Comparison of ENCODE assay signal across 10 cellular contexts in genomic region chr11:119357069-119357468, GRCh38. TPM values are rescaled to one million over a fixed set of nuclear protein-coding genes. Genes with fewer than 3 reads are reported as not detected.
DNase-seq lines count a peak whose midpoint lies in the region; ATAC-seq, FAIRE-seq and TF ChIP-seq lines count a peak whose summit lies in the region.
"Had no signal": no experiment of that assay in that cellular context is flagged by ENCODE, and none has a peak within 500 bp of the region (broad histone marks: within the 10 kb centered on the region; RNA-seq: fewer than 3 reads in every experiment).

No MANE protein-coding gene starts in this region.

- ATAC-seq in thoracic aorta (ENCODE audit: insufficient number of reproducible peaks, low FRiP score, low read depth) = no peak
- no peak for ATAC-seq in GM18502 (IDR thresholded peaks at IDR 0.05; ENCODE audit: poor library complexity, unreplicated experiment)

- peak overlapping the region; percentile 99 for H3K4me2 ChIP-seq in astrocyte (ENCODE audit: low read length)

- peaks cover 9% of the 10 kb centered on the region for H3K4me1 Mint-ChIP-seq in T-helper 2 cell treated with Interferon-gamma antibody and Interleukin-4, amounts not matched to agents 5 μg/mL and 100 μg/mL, for 36 hours (ENCODE audit: low read depth)
- peaks cover 13% of the 10 kb centered on the region for H3K4me1 Mint-ChIP-seq in astrocyte (ENCODE audit: low read depth, unreplicated experiment)

- H3K27ac ChIP-seq in astrocyte (ENCODE audit: low read depth, low read length) = no peak overlapping the region
- H3K27ac ChIP-seq in layer of hippocampus (ENCODE audit: low read depth, low read length) = peak overlapping the region; percentile 53
- no peak overlapping the region for H3K27ac ChIP-seq in thoracic aorta

- H2AFZ ChIP-seq in astrocyte (ENCODE audit: low read depth, low read length) = peak overlapping the region; percentile 99

- no peaks in the 10 kb centered on the region for H3K27me3 ChIP-seq in astrocyte (ENCODE audit: insufficient read depth, low read length)
- H3K27me3 ChIP-seq in layer of hippocampus (ENCODE audit: control insufficient read depth, insufficient read depth, low read length) = no peaks in the 10 kb centered on the region
- H3K27me3 ChIP-seq in thoracic aorta (replicated peaks; ENCODE audit: insufficient read depth) = no peaks in the 10 kb centered on the region

- H3K4me3 ChIP-seq in astrocyte (ENCODE audit: insufficient read depth, low read depth, low read length) = peak overlapping the region; percentile 69
- peak overlapping the region; percentile 82 for H3K4me3 ChIP-seq in thoracic aorta

- no peak overlapping the region for H3K27ac Mint-ChIP-seq in T-helper 2 cell treated with Interferon-gamma antibody and Interleukin-4, amounts not matched to agents 5 μg/mL and 100 μg/mL, for 36 hours
- H3K27ac Mint-ChIP-seq in astrocyte (ENCODE audit: unreplicated experiment) = no peak overlapping the region

- H3K79me2 ChIP-seq in astrocyte (ENCODE audit: insufficient read depth, low read length) = no peaks in the 10 kb centered on the region

- H3K4me1 ChIP-seq in astrocyte (ENCODE audit: insufficient read depth, low read length) (peaks cover 15% of the 10 kb centered on the region), thoracic aorta (ENCODE audit: control insufficient read depth in 1 of 2, low read depth in 2 of 2) (peaks cover 3 to 15% of the 10 kb centered on the region in 2 donors)

- H4K20me1 ChIP-seq in astrocyte (ENCODE audit: insufficient read depth, low read length) = no peaks in the 10 kb centered on the region

- H3K9ac ChIP-seq in astrocyte (ENCODE audit: low read length) = peak overlapping the region; percentile 75

- H3K4me3 Mint-ChIP-seq in T-helper 2 cell treated with Interferon-gamma antibody and Interleukin-4, amounts not matched to agents 5 μg/mL and 100 μg/mL, for 36 hours = peak overlapping the region; percentile 69
- peak overlapping the region; percentile 29 for H3K4me3 Mint-ChIP-seq in astrocyte (ENCODE audit: unreplicated experiment)

- FAIRE-seq in astrocyte (lab: Jason Lieb, UNC) = no peak
- FAIRE-seq: A204.1 had no signal

- H3K36me3 Mint-ChIP-seq in T-helper 2 cell treated with Interferon-gamma antibody and Interleukin-4, amounts not matched to agents 5 μg/mL and 100 μg/mL, for 36 hours (ENCODE audit: low read depth) = no peaks in the 10 kb centered on the region
- H3K36me3 Mint-ChIP-seq in astrocyte (ENCODE audit: low read depth, unreplicated experiment) = peaks cover 14% of the 10 kb centered on the region

- no peaks in the 10 kb centered on the region for H3K36me3 ChIP-seq in astrocyte (ENCODE audit: insufficient read depth, low read length)
- H3K36me3 ChIP-seq in thoracic aorta = no peaks in the 10 kb centered on the region

- H3K9me3 Mint-ChIP-seq in T-helper 2 cell treated with Interferon-gamma antibody and Interleukin-4, amounts not matched to agents 5 μg/mL and 100 μg/mL, for 36 hours = no peaks in the 10 kb centered on the region
- no peaks in the 10 kb centered on the region for H3K9me3 Mint-ChIP-seq in astrocyte (ENCODE audit: unreplicated experiment)
- H3K9me3 Mint-ChIP-seq: dendritic cell treated with granulocyte-macrophage colony-stimulating factor and Interleukin-4, amounts not matched to agents 40 ng/mL and 50 ng/mL, for 4 days had no signal

- H3K9me3 ChIP-seq in astrocyte (ENCODE audit: insufficient read depth, low read depth, low read length) (no peaks in the 10 kb centered on the region), thoracic aorta (no peaks in the 10 kb centered on the region)

- DNase-seq in T-helper 2 cell treated with Interferon-gamma antibody and Interleukin-4, amounts not matched to agents 5 μg/mL and 100 μg/mL, for 36 hours (ENCODE audit: low spot score) = no peak
- DNase-seq in T-helper 2 cell (no peak), astrocyte (ENCODE audit: low read depth) (no peak), thoracic aorta (ENCODE audit: low spot score) (no peak), hepatic stellate cell (ENCODE audit: low spot score) (no peak), NOMO-1 treated with dmso at 0.1 percent for 144 hours (lab: John Stamatoyannopoulos, UW; ENCODE audit: unreplicated experiment) (no peak)

- TF ChIP-seq CTCF in astrocyte (IDR thresholded peaks at IDR 0.05; ENCODE audit: insufficient read depth, low read depth, low read length) (no peak), thoracic aorta (IDR thresholded peaks at IDR 0.05) (no peak)

- peaks cover 13% of the 10 kb centered on the region for H3K27me3 Mint-ChIP-seq in T-helper 2 cell treated with Interferon-gamma antibody and Interleukin-4, amounts not matched to agents 5 μg/mL and 100 μg/mL, for 36 hours (ENCODE audit: low read depth)
- H3K27me3 Mint-ChIP-seq in astrocyte (ENCODE audit: low read depth, unreplicated experiment) = peaks cover 17% of the 10 kb centered on the region

RNA-seq across cellular contexts. Expression of gene MFRP, which starts 10.6 kb away (rescaled TPM):
- not detected in 2 replicates for total RNA-seq in astrocyte
- under 1 TPM in 1 of 2 donors, not detected in 1; 0.27 TPM for total RNA-seq in thoracic aorta

RNA-seq across cellular contexts. Expression of gene C1QTNF5, which starts 16.4 kb away (rescaled TPM):
- total RNA-seq in astrocyte = 5.6 and 6.3 TPM in 2 replicates
- total RNA-seq in thoracic aorta = 10 to 100 TPM; 53.2 to 98.2 TPM

RNA-seq across cellular contexts. Expression of gene RNF26, which starts 22.7 kb away (rescaled TPM):
- total RNA-seq in astrocyte = 31.8 and 33.3 TPM in 2 replicates
- total RNA-seq in thoracic aorta = 10 to 100 TPM; 11.0 to 12.1 TPM

RNA-seq across cellular contexts. Expression of gene USP2, which starts 24.4 kb away (rescaled TPM):
- 6.5 and 6.7 TPM in 2 replicates for total RNA-seq in astrocyte
- total RNA-seq in thoracic aorta = 1 to 10 TPM in 1 of 2 donors, under 1 TPM in 1; 0.68 to 2.1 TPM

RNA-seq across cellular contexts. Expression of gene MCAM, which starts 40.1 kb away (rescaled TPM):
- 188 and 213 TPM in 2 replicates for total RNA-seq in astrocyte
- total RNA-seq in thoracic aorta = 1,000 to 10,000 TPM; 3,387 to 6,698 TPM
